10 cellular contexts compared by ENCODE assay signal in genomic region chr2:147623328-147623727, GRCh38.
DNase-seq lines count a peak whose midpoint lies in the region; ATAC-seq and FAIRE-seq lines count a peak whose summit lies in the region.
"Had no signal": no experiment of that assay in that cellular context is flagged by ENCODE, and none has a peak within 500 bp of the region (broad histone marks: within the 10 kb centered on the region; RNA-seq: fewer than 3 reads in every experiment).

No MANE protein-coding gene starts in this region.

- H3K4me1 Mint-ChIP-seq in T-helper 1 cell treated with Interleukin-12 subunit alpha and Interleukin-12 subunit beta and Interleukin-4 antibody, amounts not matched to agents 30 μg/mL and 1 μg/mL, for 36 hours (ENCODE audit: low read depth): peaks cover 19% of the 10 kb centered on the region

- H3K4me3 Mint-ChIP-seq in T-helper 1 cell treated with Interleukin-12 subunit alpha and Interleukin-12 subunit beta and Interleukin-4 antibody, amounts not matched to agents 30 μg/mL and 1 μg/mL, for 36 hours: peak overlapping the region; percentile 0

- no peaks in the 10 kb centered on the region for H3K36me3 ChIP-seq in H7 (replicated peaks; ENCODE audit: control insufficient read depth, insufficient read depth, low read length)

- ATAC-seq in HG03039 (IDR thresholded peaks at IDR 0.05; ENCODE audit: unreplicated experiment): peak; percentile 83

- FAIRE-seq in GM19239 (lab: Jason Lieb, UNC): peak; percentile 40
- FAIRE-seq: endometrium had no signal

- DNase-seq in CD1c-positive myeloid dendritic cell (ENCODE audit: extremely low spot score) (peak; percentile 14), GM19239 (ENCODE audit: insufficient read length, low spot score) (no peak), DMS79 treated with DMSO at 0.1 percent for 48 hours (lab: John Stamatoyannopoulos, UW) (no peak), H7 (no peak), KBM-7 (no peak)
- no peak for DNase-seq in activated effector memory CD4-positive, alpha-beta T cell treated with anti-CD3 and anti-CD28 coated beads, Interleukin-2, amount 50 U/mL, for 16 hours

- H3K9me3 Mint-ChIP-seq in T-helper 1 cell treated with Interleukin-12 subunit alpha and Interleukin-12 subunit beta and Interleukin-4 antibody, amounts not matched to agents 30 μg/mL and 1 μg/mL, for 36 hours: no peaks in the 10 kb centered on the region
- H3K9me3 Mint-ChIP-seq: IgD-negative memory B cell had no signal

- no peak overlapping the region for H3K4me3 ChIP-seq in H7 (ENCODE audit: insufficient read depth, low read depth, low read length)

- in situ Hi-C loops in KBM-7 (cut with MboI; ENCODE audit: low pct_unique_long_range_greater_than_20kb, low sequenced_read_pairs): no loop called here

- H3K36me3 Mint-ChIP-seq in T-helper 1 cell treated with Interleukin-12 subunit alpha and Interleukin-12 subunit beta and Interleukin-4 antibody, amounts not matched to agents 30 μg/mL and 1 μg/mL, for 36 hours (ENCODE audit: low read depth): no peaks in the 10 kb centered on the region
- H3K36me3 Mint-ChIP-seq: IgD-negative memory B cell had no signal

- H3K27me3 ChIP-seq in H7 (ENCODE audit: control insufficient read depth, insufficient read depth, low read length): no peaks in the 10 kb centered on the region

- H3K27me3 Mint-ChIP-seq in T-helper 1 cell treated with Interleukin-12 subunit alpha and Interleukin-12 subunit beta and Interleukin-4 antibody, amounts not matched to agents 30 μg/mL and 1 μg/mL, for 36 hours (ENCODE audit: low read depth): no peaks in the 10 kb centered on the region
- H3K27me3 Mint-ChIP-seq: IgD-negative memory B cell had no signal

- H3K27ac Mint-ChIP-seq in T-helper 1 cell treated with Interleukin-12 subunit alpha and Interleukin-12 subunit beta and Interleukin-4 antibody, amounts not matched to agents 30 μg/mL and 1 μg/mL, for 36 hours: peak overlapping the region; percentile 26
